21 cellular contexts compared by ENCODE assay signal in genomic region chr21:42644223-42645208, GRCh38. TPM values are rescaled to one million over a fixed set of nuclear protein-coding genes. Genes with fewer than 3 reads are reported as not detected.
DNase-seq lines count a peak whose midpoint lies in the region; ATAC-seq and TF ChIP-seq lines count a peak whose summit lies in the region.
"Had no signal": no experiment of that assay in that cellular context is flagged by ENCODE, and none has a peak within 500 bp of the region (broad histone marks: within the 10 kb centered on the region; RNA-seq: fewer than 3 reads in every experiment).

No MANE protein-coding gene starts in this region.

- no peak overlapping the region for H3K4me3 ChIP-seq in cardiac fibroblast (replicated peaks in 1 of 2; ENCODE audit: low read depth in 2 of 2, low read length in 2 of 2)
- H3K4me3 ChIP-seq in smooth muscle cell = no peak overlapping the region
- H3K4me3 ChIP-seq: lung, PC-9, psoas muscle, thyroid gland had no signal

- H3K9me3 ChIP-seq in smooth muscle cell (replicated peaks; ENCODE audit: low read depth) = no peaks in the 10 kb centered on the region
- H3K9me3 ChIP-seq: psoas muscle, thyroid gland had no signal

- H3K36me3 Mint-ChIP-seq in activated naive CD4-positive, alpha-beta T cell treated with anti-CD3 and anti-CD28 coated beads, Interleukin-2, amount 50 U/mL, for 24 hours = no peaks in the 10 kb centered on the region
- H3K36me3 Mint-ChIP-seq in activated naive CD4-positive, alpha-beta T cell treated with anti-CD3 and anti-CD28 coated beads, Interleukin-2, amount 10 ng/mL, durations not matched to agents 7 days and 5 days = no peaks in the 10 kb centered on the region
- H3K36me3 Mint-ChIP-seq: naive thymus-derived CD4-positive, alpha-beta T cell; stimulated activated memory B cell treated with anti-CD40 and anti-IgM and Interleukin-4, amounts not matched to agents 10 μg/mL and 1 μg/mL and 100 μg/mL, for 72 hours had no signal

- H3F3A ChIP-seq in smooth muscle cell (ENCODE audit: low read depth) = peaks cover 3% of the 10 kb centered on the region

- TF ChIP-seq CTCF in cardiac fibroblast (IDR thresholded peaks at IDR 0.05; ENCODE audit: low read depth, low read length) (no peak), smooth muscle cell (IDR thresholded peaks at IDR 0.05; ENCODE audit: borderline replicate concordance, insufficient read depth, poor library complexity, severe bottlenecking) (no peak)

- H3K27me3 Mint-ChIP-seq in activated naive CD4-positive, alpha-beta T cell treated with anti-CD3 and anti-CD28 coated beads, Interleukin-2, amount 50 U/mL, for 24 hours = no peaks in the 10 kb centered on the region
- H3K27me3 Mint-ChIP-seq in activated naive CD4-positive, alpha-beta T cell treated with anti-CD3 and anti-CD28 coated beads, Interleukin-2, amount 10 ng/mL, durations not matched to agents 7 days and 5 days = peaks cover 32% of the 10 kb centered on the region

- CTCF ChIA-PET in activated naive CD4-positive, alpha-beta T cell treated with anti-CD3 and anti-CD28 coated beads, Interleukin-2, amount 10 ng/mL, durations not matched to agents 7 days and 5 days (lab: Charles Lee) = interaction anchor here (1.0 to 1.2 kb wide), 2 partner anchors 51 to 177 kb away, joined by 4 read pairs; no protein-coding TSS in a partner anchor

- WGBS in smooth muscle cell (ENCODE audit: low lambda C conversion rate) = 78% methylated on average over 21 of the region's 21 CpGs

- no peak for DNase-seq in activated naive CD4-positive, alpha-beta T cell treated with anti-CD3 and anti-CD28 coated beads, Interleukin-2, amount 10 ng/mL, durations not matched to agents 7 days and 5 days
- DNase-seq in cardiac fibroblast (ENCODE audit: low read depth in 2 of 2) (peak; percentile 19 to 59), kidney glomerular epithelial cell (lab: John Stamatoyannopoulos, UW) (peak; percentile 11), smooth muscle cell (lab: John Stamatoyannopoulos, UW; ENCODE audit: unreplicated experiment) (no peak), NCI-H2029 treated with DMSO at 0.1 percent for 48 hours (lab: John Stamatoyannopoulos, UW) (no peak), nucleus accumbens (lab: John Stamatoyannopoulos, UW) (no peak)
- DNase-seq: activated CD4-positive, alpha-beta T cell treated with anti-CD3 and anti-CD28 coated beads, Interleukin-2, amount 10 ng/mL, durations not matched to agents 24 days and 14 days; activated CD8-positive, alpha-beta memory T cell treated with anti-CD3 and anti-CD28 coated beads, Interleukin-2, amount 50 U/mL, for 48 hours; activated gamma-delta T cell treated with Interleukin-2 at 50 U/mL for 16 hours; naive thymus-derived CD4-positive, alpha-beta T cell; NCI-H1417; NCI-H2171 treated with DMSO at 0.1 percent for 48 hours; NCI-H774; PC-9; thyroid gland had no signal

- no peaks in the 10 kb centered on the region for H4K20me1 ChIP-seq in smooth muscle cell (ENCODE audit: low read depth)

- no peaks in the 10 kb centered on the region for H3K36me3 ChIP-seq in smooth muscle cell (ENCODE audit: low read depth)
- H3K36me3 ChIP-seq: thyroid gland had no signal

- no peak overlapping the region for H3K9ac ChIP-seq in smooth muscle cell (ENCODE audit: low read depth)

- no peaks in the 10 kb centered on the region for H3K27me3 ChIP-seq in smooth muscle cell (ENCODE audit: low read depth)
- H3K27me3 ChIP-seq: thyroid gland had no signal

- H3K4me1 Mint-ChIP-seq in activated naive CD4-positive, alpha-beta T cell treated with anti-CD3 and anti-CD28 coated beads, Interleukin-2, amount 50 U/mL, for 24 hours = no peaks in the 10 kb centered on the region
- no peaks in the 10 kb centered on the region for H3K4me1 Mint-ChIP-seq in activated naive CD4-positive, alpha-beta T cell treated with anti-CD3 and anti-CD28 coated beads, Interleukin-2, amount 10 ng/mL, durations not matched to agents 7 days and 5 days
- H3K4me1 Mint-ChIP-seq: activated CD4-positive, alpha-beta T cell treated with anti-CD3 and anti-CD28 coated beads, Interleukin-2, amount 10 ng/mL, durations not matched to agents 24 days and 14 days; naive thymus-derived CD4-positive, alpha-beta T cell; stimulated activated memory B cell treated with anti-CD40 and anti-IgM and Interleukin-4, amounts not matched to agents 10 μg/mL and 1 μg/mL and 100 μg/mL, for 72 hours had no signal

- no peak overlapping the region for H3K4me2 ChIP-seq in smooth muscle cell
- H3K4me2 ChIP-seq: PC-9 had no signal

- no peak overlapping the region for H3K4me3 Mint-ChIP-seq in activated naive CD4-positive, alpha-beta T cell treated with anti-CD3 and anti-CD28 coated beads, Interleukin-2, amount 50 U/mL, for 24 hours
- no peak overlapping the region for H3K4me3 Mint-ChIP-seq in activated naive CD4-positive, alpha-beta T cell treated with anti-CD3 and anti-CD28 coated beads, Interleukin-2, amount 10 ng/mL, durations not matched to agents 7 days and 5 days
- H3K4me3 Mint-ChIP-seq: activated CD4-positive, alpha-beta T cell treated with anti-CD3 and anti-CD28 coated beads, Interleukin-2, amount 10 ng/mL, durations not matched to agents 24 days and 14 days; naive thymus-derived CD4-positive, alpha-beta T cell; stimulated activated memory B cell treated with anti-CD40 and anti-IgM and Interleukin-4, amounts not matched to agents 10 μg/mL and 1 μg/mL and 100 μg/mL, for 72 hours had no signal

- H3K27ac Mint-ChIP-seq in activated naive CD4-positive, alpha-beta T cell treated with anti-CD3 and anti-CD28 coated beads, Interleukin-2, amount 50 U/mL, for 24 hours = peak overlapping the region; percentile 85
- H3K27ac Mint-ChIP-seq in activated naive CD4-positive, alpha-beta T cell treated with anti-CD3 and anti-CD28 coated beads, Interleukin-2, amount 10 ng/mL, durations not matched to agents 7 days and 5 days = no peak overlapping the region
- H3K27ac Mint-ChIP-seq: activated CD4-positive, alpha-beta T cell treated with anti-CD3 and anti-CD28 coated beads, Interleukin-2, amount 10 ng/mL, durations not matched to agents 24 days and 14 days; stimulated activated memory B cell treated with anti-CD40 and anti-IgM and Interleukin-4, amounts not matched to agents 10 μg/mL and 1 μg/mL and 100 μg/mL, for 72 hours had no signal

- no peak overlapping the region for H2AFZ ChIP-seq in smooth muscle cell (ENCODE audit: low read depth)
- H2AFZ ChIP-seq: PC-9 had no signal

- no peak for ATAC-seq in GM19463 (IDR thresholded peaks at IDR 0.05; ENCODE audit: unreplicated experiment)
- ATAC-seq: naive thymus-derived CD4-positive, alpha-beta T cell; psoas muscle; stimulated activated memory B cell treated with anti-CD40 and anti-IgM and Interleukin-4, amounts not matched to agents 10 μg/mL and 1 μg/mL and 100 μg/mL, for 72 hours had no signal

- no peaks in the 10 kb centered on the region for H3K9me3 Mint-ChIP-seq in activated naive CD4-positive, alpha-beta T cell treated with anti-CD3 and anti-CD28 coated beads, Interleukin-2, amount 50 U/mL, for 24 hours
- no peaks in the 10 kb centered on the region for H3K9me3 Mint-ChIP-seq in activated naive CD4-positive, alpha-beta T cell treated with anti-CD3 and anti-CD28 coated beads, Interleukin-2, amount 10 ng/mL, durations not matched to agents 7 days and 5 days
- H3K9me3 Mint-ChIP-seq: activated CD4-positive, alpha-beta T cell treated with anti-CD3 and anti-CD28 coated beads, Interleukin-2, amount 10 ng/mL, durations not matched to agents 24 days and 14 days; naive thymus-derived CD4-positive, alpha-beta T cell; stimulated activated memory B cell treated with anti-CD40 and anti-IgM and Interleukin-4, amounts not matched to agents 10 μg/mL and 1 μg/mL and 100 μg/mL, for 72 hours had no signal

- H3K79me2 ChIP-seq in smooth muscle cell (ENCODE audit: low read depth) = no peaks in the 10 kb centered on the region

- H3K4me1 ChIP-seq in smooth muscle cell (ENCODE audit: low read depth) = peaks cover 6% of the 10 kb centered on the region
- H3K4me1 ChIP-seq: psoas muscle had no signal

- H3K27ac ChIP-seq in smooth muscle cell (ENCODE audit: low read depth) = peak overlapping the region; percentile 33
- H3K27ac ChIP-seq: 22Rv1, PC-9, psoas muscle, thyroid gland had no signal

RNA-seq across cellular contexts. Expression of gene PDE9A, which starts 8.9 kb away (rescaled TPM):
- 9.6 and 12.3 TPM in 2 replicates for total RNA-seq in smooth muscle cell
- polyA plus RNA-seq in smooth muscle cell = 4.3 and 7.3 TPM in 2 replicates

Comparison
In these comparisons a context has a peak if more than half of its experiments do, and no peak if none do; other contexts are left out.
1. DNase-seq: peak in cardiac fibroblast (2 of 2) and kidney glomerular epithelial cell (single experiment); none in activated naive CD4-positive, alpha-beta T cell treated with anti-CD3 and anti-CD28 coated beads, Interleukin-2, amount 10 ng/mL, durations not matched to agents 7 days and 5 days (single experiment), smooth muscle cell (single experiment), NCI-H2029 treated with DMSO at 0.1 percent for 48 hours (single experiment) and nucleus accumbens (0 of 56).